1 cellular context compared by ENCODE assay signal in genomic region chr15:34101366-34102174, GRCh38.
TF ChIP-seq lines count a peak whose summit lies in the region.

EMC7 (minus strand) TSS chr15:34101862; CDS start chr15:34101839, 23 bp downstream.
PGBD4 (plus strand) TSS chr15:34102083; CDS start chr15:34102532, 449 bp downstream.

TF ChIP-seq in HepG2, 621 proteins besides CTCF, POLR2A, EP300 and RAD21 (continued from another document and continues in another):
- TF ChIP-seq GZF1 (CRISPR knock-in tag; IDR thresholded peaks at IDR 0.05) (no peak), IRF9 (CRISPR knock-in tag; IDR thresholded peaks at IDR 0.05; ENCODE audit: borderline replicate concordance) (peak; percentile 31; the same call in 1 of the 2 replicates), ZNF142 (CRISPR knock-in tag; IDR thresholded peaks at IDR 0.05) (0 out of 2 replicates have a peak, but pooled peaks have one; percentile 13), ATF3 (CRISPR knock-in tag; IDR thresholded peaks at IDR 0.05) (no peak), GATAD1 (CRISPR knock-in tag; IDR thresholded peaks at IDR 0.05) (peak; percentile 97), ZNF781 (CRISPR knock-in tag; IDR thresholded peaks at IDR 0.05; ENCODE audit: borderline replicate concordance, not compliant biosample characterization) (no peak), HNRNPH1 (optimal IDR thresholded peaks at IDR 0.05; ENCODE audit: low read depth, low read length) (no peak), HNF4A (CRISPR knock-in tag; IDR thresholded peaks at IDR 0.05) (no peak), CCAR2 (optimal IDR thresholded peaks at IDR 0.05; ENCODE audit: low read depth, low read length) (no peak), SMAD1 (CRISPR knock-in tag; IDR thresholded peaks at IDR 0.05; ENCODE audit: borderline replicate concordance, low read depth) (peak; percentile 93; the same call in 1 of the 2 replicates), NFKBIZ (CRISPR knock-in tag; IDR thresholded peaks at IDR 0.05) (no peak), THYN1 (CRISPR knock-in tag; IDR thresholded peaks at IDR 0.05; ENCODE audit: borderline replicate concordance, low read depth) (0 out of 2 replicates have a peak, but pooled peaks have one; percentile 30), POGZ (CRISPR knock-in tag; IDR thresholded peaks at IDR 0.05) (peak; percentile 95), ZFP37 (CRISPR knock-in tag; IDR thresholded peaks at IDR 0.05; ENCODE audit: borderline replicate concordance) (no peak), ZNF180 (CRISPR knock-in tag; IDR thresholded peaks at IDR 0.05; ENCODE audit: borderline replicate concordance, low read depth) (no peak), DNMT1 (CRISPR knock-in tag; IDR thresholded peaks at IDR 0.05) (no peak), TGIF2 (CRISPR knock-in tag; IDR thresholded peaks at IDR 0.05) (peak; percentile 98), SYNCRIP (IDR thresholded peaks at IDR 0.05; ENCODE audit: insufficient read depth, low read depth, low read length) (no peak), MXD1 (CRISPR knock-in tag; IDR thresholded peaks at IDR 0.05) (0 out of 2 replicates have a peak, but pooled peaks have one; percentile 25), AGO1 (IDR thresholded peaks at IDR 0.05; ENCODE audit: low read depth, low read length, poor library complexity, severe bottlenecking) (peak; percentile 40), TARDBP (CRISPR knock-in tag; IDR thresholded peaks at IDR 0.05) (0 out of 2 replicates have a peak, but pooled peaks have one; percentile 25), PPARG (CRISPR knock-in tag; conservative IDR thresholded peaks at IDR 0.05) (no peak), ZNF558 (CRISPR knock-in tag; IDR thresholded peaks at IDR 0.05; ENCODE audit: borderline replicate concordance) (0 out of 2 replicates have a peak, but pooled peaks have one; percentile 80), GLI4 (CRISPR knock-in tag; IDR thresholded peaks at IDR 0.05; ENCODE audit: borderline replicate concordance) (peak; percentile 68; the same call in 1 of the 2 replicates), ZFAT (CRISPR knock-in tag; conservative IDR thresholded peaks at IDR 0.05) (no peak), ZNF841 (CRISPR knock-in tag; IDR thresholded peaks at IDR 0.05; ENCODE audit: borderline replicate concordance) (no peak), ZNF138 (CRISPR knock-in tag; IDR thresholded peaks at IDR 0.05; ENCODE audit: low read depth) (no peak), ZHX1 (CRISPR knock-in tag; IDR thresholded peaks at IDR 0.05; ENCODE audit: low read depth) (0 out of 2 replicates have a peak, but pooled peaks have one; percentile 33), TFE3 (CRISPR knock-in tag; IDR thresholded peaks at IDR 0.05) (no peak), ARID5B (CRISPR knock-in tag; IDR thresholded peaks at IDR 0.05) (0 out of 2 replicates have a peak, but pooled peaks have one; percentile 9), ZNF569 (CRISPR knock-in tag; IDR thresholded peaks at IDR 0.05; ENCODE audit: borderline replicate concordance) (no peak), SP2 (CRISPR knock-in tag; IDR thresholded peaks at IDR 0.05) (peak; percentile 80), FOXO4 (CRISPR knock-in tag; conservative IDR thresholded peaks at IDR 0.05) (no peak), PAX8 (CRISPR knock-in tag; IDR thresholded peaks at IDR 0.05; ENCODE audit: borderline replicate concordance) (no peak), POLR2AphosphoS2 (IDR thresholded peaks at IDR 0.05; ENCODE audit: low read depth, low read length) (no peak), POLR2AphosphoS5 (IDR thresholded peaks at IDR 0.05; ENCODE audit: low read depth, low read length) (peak; percentile 84), HOXA9 (CRISPR knock-in tag; IDR thresholded peaks at IDR 0.05; ENCODE audit: borderline replicate concordance) (no peak), REL (CRISPR knock-in tag; conservative IDR thresholded peaks at IDR 0.05) (no peak), ZXDC (CRISPR knock-in tag; IDR thresholded peaks at IDR 0.05) (0 out of 2 replicates have a peak, but pooled peaks have one; percentile 40), CEBPG (CRISPR knock-in tag; IDR thresholded peaks at IDR 0.05) (peak; percentile 29; the same call in 1 of the 2 replicates)
